ENCODE assay signal across 27 cellular contexts in the genomic region with DNA sequence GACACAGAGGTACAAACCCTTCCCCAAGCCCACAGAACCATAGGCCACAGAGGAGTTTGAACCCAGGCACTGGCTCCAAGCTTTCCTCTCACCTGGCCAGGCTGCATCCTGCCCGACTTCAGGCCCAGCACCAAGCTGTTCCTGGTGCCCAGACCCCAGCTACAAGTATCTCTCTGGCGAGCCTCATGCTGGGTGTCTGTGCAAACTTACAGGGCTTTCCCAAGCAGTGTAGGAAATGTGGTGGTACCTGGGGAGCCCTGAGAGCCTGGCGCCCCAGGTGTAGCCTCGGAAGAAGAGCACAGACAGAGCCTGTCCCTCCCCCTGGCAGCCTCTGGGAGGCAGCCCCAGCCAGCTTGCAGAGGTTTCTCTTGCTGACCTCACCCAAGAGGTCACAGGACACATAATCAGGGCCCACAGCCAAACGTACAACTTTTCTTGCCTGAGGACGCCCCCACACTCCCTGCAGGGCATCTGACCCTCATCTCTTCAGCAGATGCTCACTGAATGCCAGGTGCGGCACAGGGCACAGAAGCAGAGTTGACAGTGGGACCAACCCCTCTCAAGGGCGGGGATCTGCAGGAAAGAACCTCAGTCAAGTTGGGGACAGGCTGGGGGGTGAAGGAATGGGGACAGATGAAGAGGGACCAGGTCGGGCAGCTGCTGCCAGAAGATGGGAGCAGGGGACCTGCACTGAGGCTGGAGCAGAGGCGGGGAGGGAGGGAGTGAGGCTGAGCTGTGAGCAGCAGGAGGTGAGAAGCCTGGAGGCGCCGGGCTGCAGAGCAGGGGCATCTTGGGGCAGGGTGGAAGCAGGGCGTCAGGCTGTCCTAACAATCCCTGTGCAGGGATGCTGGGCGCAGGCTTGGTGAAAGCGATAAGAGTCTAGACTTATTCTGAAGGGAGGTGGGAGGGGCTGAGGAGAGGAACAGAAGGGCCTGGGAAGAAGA. TPM values are rescaled to one million over a fixed set of nuclear protein-coding genes. Genes with fewer than 3 reads are reported as not detected.
DNase-seq lines count a peak whose midpoint lies in the region; ATAC-seq and TF ChIP-seq lines count a peak whose summit lies in the region.
"Had no signal": no experiment of that assay in that cellular context is flagged by ENCODE, and none has a peak within 500 bp of the region (broad histone marks: within the 10 kb centered on the region; RNA-seq: fewer than 3 reads in every experiment).

No MANE protein-coding gene starts in this region.

- H3K27ac ChIP-seq in GM23338 (ENCODE audit: low read depth) (no peak overlapping the region), neural progenitor cell (no peak overlapping the region)
- H3K27ac ChIP-seq: cardiac muscle cell, left lung, prostate gland, skin epidermis, thoracic aorta had no signal

- no peaks in the 10 kb centered on the region for H3K27me3 ChIP-seq in GM23338 (ENCODE audit: insufficient read depth)
- H3K27me3 ChIP-seq in neural progenitor cell = no peaks in the 10 kb centered on the region
- H3K27me3 ChIP-seq: cardiac muscle cell, left lung had no signal

- H2AFZ ChIP-seq in GM23338 = no peak overlapping the region
- H2AFZ ChIP-seq in neural progenitor cell (replicated peaks) = no peak overlapping the region

- no peaks in the 10 kb centered on the region for H3K9me3 ChIP-seq in neural progenitor cell (ENCODE audit: low read depth)
- H3K9me3 ChIP-seq: left lung, prostate gland, thoracic aorta had no signal

- H3K4me1 ChIP-seq in GM23338 (ENCODE audit: insufficient read depth) (no peaks in the 10 kb centered on the region), neural progenitor cell (peaks cover 3% of the 10 kb centered on the region)
- H3K4me1 ChIP-seq: left lung, prostate gland had no signal

- H3K9ac ChIP-seq in neural progenitor cell = no peak overlapping the region

- H3K36me3 Mint-ChIP-seq in GM23338 (ENCODE audit: low read depth) (no peaks in the 10 kb centered on the region), neural progenitor cell (no peaks in the 10 kb centered on the region)
- H3K36me3 Mint-ChIP-seq: activated CD4-positive, alpha-beta memory T cell treated with anti-CD3 and anti-CD28 coated beads for 36 hours; CD4-positive, CD25-positive, alpha-beta regulatory T cell; stimulated activated naive B cell treated with anti-CD40 and anti-IgM and Interleukin-4, amounts not matched to agents 10 μg/mL and 1 μg/mL and 100 μg/mL, for 72 hours had no signal

- H3K4me1 Mint-ChIP-seq in GM23338 (peaks cover 3% of the 10 kb centered on the region; the same call in 1 of the 3 replicates), neural progenitor cell (peaks cover 8% of the 10 kb centered on the region)
- H3K4me1 Mint-ChIP-seq: activated B cell treated with CpG ODN at 0.5 μM for 24 hours; CD4-positive, CD25-positive, alpha-beta regulatory T cell; nephron; stimulated activated naive B cell treated with anti-CD40 and anti-IgM and Interleukin-4, amounts not matched to agents 10 μg/mL and 1 μg/mL and 100 μg/mL, for 72 hours had no signal

- no peaks in the 10 kb centered on the region for H3K79me2 ChIP-seq in GM23338 (replicated peaks; ENCODE audit: insufficient read depth)
- H3K79me2 ChIP-seq in neural progenitor cell (ENCODE audit: low read depth) = no peaks in the 10 kb centered on the region

- DNase-seq in GM23338 (ENCODE audit: low spot score) = peak; percentile 19
- DNase-seq in NCI-H524 (lab: John Stamatoyannopoulos, UW) = peak; percentile 66 to 76
- DNase-seq in epithelial cell of proximal tubule (ENCODE audit: low read depth) = no peak
- peak; percentile 21 for DNase-seq in neural progenitor cell (ENCODE audit: low spot score)
- no peak for DNase-seq in cerebellar nuclear complex (lab: John Stamatoyannopoulos, UW)
- no peak for DNase-seq in NCI-H510A (lab: John Stamatoyannopoulos, UW)
- DNase-seq in NCI-H1436 (lab: John Stamatoyannopoulos, UW) = no peak
- DNase-seq: activated CD4-positive, alpha-beta memory T cell treated with anti-CD3 and anti-CD28 coated beads for 36 hours; activated naive CD4-positive, alpha-beta T cell; activated T-cell treated with anti-CD3 and anti-CD28 coated beads for 4 hours; amygdala; CD4-positive, CD25-positive, alpha-beta regulatory T cell; dermis blood vessel endothelial cell; HFFc6; left lung; NCI-H1105; NCI-H526; stimulated activated CD4-positive, alpha-beta T cell treated with anti-CD3 and anti-CD28 coated beads, Interleukin-2, amount 100 ng/mL, for 24 hours; stimulated activated naive B cell treated with anti-CD40 and anti-IgM and Interleukin-4, amounts not matched to agents 10 μg/mL and 1 μg/mL and 100 μg/mL, for 72 hours; T-helper 9 cell had no signal

- TF ChIP-seq CTCF in GM23338 (conservative IDR thresholded peaks at IDR 0.05; ENCODE audit: low read depth in 2 of 2) (peak in 1 of 2 experiments; percentile 31; a peak in 2 of 4 replicates), epithelial cell of proximal tubule (conservative IDR thresholded peaks at IDR 0.05; ENCODE audit: low read depth, low read length) (peak; percentile 31), neural progenitor cell (IDR thresholded peaks at IDR 0.05) (peak; percentile 14)

- H3K27me3 Mint-ChIP-seq in GM23338 (ENCODE audit: insufficient read depth, low read depth, poor library complexity) = no peaks in the 10 kb centered on the region
- H3K27me3 Mint-ChIP-seq in neural progenitor cell (ENCODE audit: insufficient read depth, low read depth) = peaks cover 6% of the 10 kb centered on the region
- H3K27me3 Mint-ChIP-seq: activated B cell treated with CpG ODN at 0.5 μM for 24 hours; activated CD4-positive, alpha-beta memory T cell treated with anti-CD3 and anti-CD28 coated beads for 36 hours; stimulated activated naive B cell treated with anti-CD40 and anti-IgM and Interleukin-4, amounts not matched to agents 10 μg/mL and 1 μg/mL and 100 μg/mL, for 72 hours had no signal

- H3K27ac Mint-ChIP-seq in GM23338 (no peak overlapping the region), neural progenitor cell (peak overlapping the region; percentile 46)
- H3K27ac Mint-ChIP-seq: activated B cell treated with CpG ODN at 0.5 μM for 24 hours; activated CD4-positive, alpha-beta memory T cell treated with anti-CD3 and anti-CD28 coated beads for 36 hours; CD4-positive, CD25-positive, alpha-beta regulatory T cell; HFFc6; nephron; stimulated activated naive B cell treated with anti-CD40 and anti-IgM and Interleukin-4, amounts not matched to agents 10 μg/mL and 1 μg/mL and 100 μg/mL, for 72 hours had no signal

- H3K4me3 Mint-ChIP-seq in GM23338 (no peak overlapping the region), neural progenitor cell (no peak overlapping the region)
- H3K4me3 Mint-ChIP-seq: activated B cell treated with CpG ODN at 0.5 μM for 24 hours; activated CD4-positive, alpha-beta memory T cell treated with anti-CD3 and anti-CD28 coated beads for 36 hours; CD4-positive, CD25-positive, alpha-beta regulatory T cell; HFFc6; nephron; stimulated activated naive B cell treated with anti-CD40 and anti-IgM and Interleukin-4, amounts not matched to agents 10 μg/mL and 1 μg/mL and 100 μg/mL, for 72 hours had no signal

- peak; percentile 84 for ATAC-seq in GM23338
- ATAC-seq: left lung; stimulated activated naive B cell treated with anti-CD40 and anti-IgM and Interleukin-4, amounts not matched to agents 10 μg/mL and 1 μg/mL and 100 μg/mL, for 72 hours had no signal

- no peaks in the 10 kb centered on the region for H3K36me3 ChIP-seq in GM23338 (ENCODE audit: insufficient read depth)
- H3K36me3 ChIP-seq in neural progenitor cell = no peaks in the 10 kb centered on the region
- H3K36me3 ChIP-seq: cardiac muscle cell, left lung, prostate gland, thoracic aorta had no signal

- no peaks in the 10 kb centered on the region for H3K9me2 ChIP-seq in GM23338 (ENCODE audit: insufficient read depth)

- no peaks in the 10 kb centered on the region for H3F3A ChIP-seq in GM23338 (replicated peaks; ENCODE audit: low read depth)
- no peaks in the 10 kb centered on the region for H3F3A ChIP-seq in neural progenitor cell (ENCODE audit: low read depth)

- H3K9me3 Mint-ChIP-seq in GM23338 = no peaks in the 10 kb centered on the region
- H3K9me3 Mint-ChIP-seq in neural progenitor cell = no peaks in the 10 kb centered on the region
- H3K9me3 Mint-ChIP-seq: activated B cell treated with CpG ODN at 0.5 μM for 24 hours; activated CD4-positive, alpha-beta memory T cell treated with anti-CD3 and anti-CD28 coated beads for 36 hours; HFFc6; nephron; stimulated activated naive B cell treated with anti-CD40 and anti-IgM and Interleukin-4, amounts not matched to agents 10 μg/mL and 1 μg/mL and 100 μg/mL, for 72 hours had no signal

- no peaks in the 10 kb centered on the region for H4K20me1 ChIP-seq in GM23338 (replicated peaks; ENCODE audit: insufficient read depth)
- no peaks in the 10 kb centered on the region for H4K20me1 ChIP-seq in neural progenitor cell (ENCODE audit: low read depth)

- no peak overlapping the region for H3K4me3 ChIP-seq in GM23338
- no peak overlapping the region for H3K4me3 ChIP-seq in epithelial cell of proximal tubule (ENCODE audit: low read depth, low read length)
- H3K4me3 ChIP-seq in neural progenitor cell = no peak overlapping the region
- H3K4me3 ChIP-seq: cardiac muscle cell, left lung, prostate gland, skin epidermis, thoracic aorta had no signal

- H3K4me2 ChIP-seq in GM23338 (no peak overlapping the region), neural progenitor cell (no peak overlapping the region)

RNA-seq across cellular contexts. Expression of a gene that starts 16.3 kb away (rescaled TPM):
- 2.4 TPM in 1 of 2 replicates, not detected in the other for total RNA-seq in GM23338 (2014; rRNA removed; shearing (Covaris generic))
- polyA plus RNA-seq in GM23338 (2016; fragmentation: Nextera tagmentation; extraction: Ambion mirVana) = 4.8 and 8.3 TPM in 2 replicates
- not detected in 2 replicates for total RNA-seq in epithelial cell of proximal tubule
- total RNA-seq in neural progenitor cell (ENCODE audit: low replicate concordance) = not detected in 2 replicates
- total RNA-seq: activated B cell treated with CpG ODN at 0.5 μM for 24 hours; activated CD4-positive, alpha-beta memory T cell treated with anti-CD3 and anti-CD28 coated beads for 36 hours; CD4-positive, CD25-positive, alpha-beta regulatory T cell; dermis blood vessel endothelial cell; LHCN-M2; prostate gland; thoracic aorta had no signal
- polyA plus RNA-seq: CD4-positive, CD25-positive, alpha-beta regulatory T cell had no signal

RNA-seq across cellular contexts. Expression of a gene that starts 31.9 kb away (rescaled TPM):
- 7.3 and 9.3 TPM in 2 replicates for total RNA-seq in GM23338 (2014; rRNA removed; shearing (Covaris generic))
- polyA plus RNA-seq in GM23338 (2016; fragmentation: Nextera tagmentation; extraction: Ambion mirVana) = 6.1 and 7.7 TPM in 2 replicates
- total RNA-seq in epithelial cell of proximal tubule (1.0 and 2.2 TPM in 2 replicates), neural progenitor cell (ENCODE audit: low replicate concordance) (0.15 TPM in 1 of 2 replicates, not detected in the other)
- total RNA-seq: CD4-positive, CD25-positive, alpha-beta regulatory T cell; dermis blood vessel endothelial cell; LHCN-M2 had no signal

RNA-seq across cellular contexts. Expression of a gene that starts 34.0 kb away (rescaled TPM):
- 111 and 127 TPM in 2 replicates for total RNA-seq in GM23338 (2014; rRNA removed; shearing (Covaris generic))
- polyA plus RNA-seq in GM23338 (2016; fragmentation: Nextera tagmentation; extraction: Ambion mirVana) = 101 and 108 TPM in 2 replicates
- 92.7 and 160 TPM in 2 replicates for total RNA-seq in epithelial cell of proximal tubule
- total RNA-seq in neural progenitor cell (ENCODE audit: low replicate concordance) = 126 and 232 TPM in 2 replicates

RNA-seq across cellular contexts. Expression of a gene that starts 43.4 kb away (rescaled TPM):
- 94.5 and 114 TPM in 2 replicates for total RNA-seq in GM23338 (2014; rRNA removed; shearing (Covaris generic))
- 29.2 and 33.5 TPM in 2 replicates for polyA plus RNA-seq in GM23338 (2016; fragmentation: Nextera tagmentation; extraction: Ambion mirVana)
- total RNA-seq in epithelial cell of proximal tubule (79.3 and 111 TPM in 2 replicates), neural progenitor cell (ENCODE audit: low replicate concordance) (43.8 and 69.2 TPM in 2 replicates)

RNA-seq across cellular contexts. Expression of a gene that starts 53.2 kb away (rescaled TPM):
- total RNA-seq in GM23338 (2014; rRNA removed; shearing (Covaris generic)) = 36.7 and 42.0 TPM in 2 replicates
- polyA plus RNA-seq in GM23338 (2016; fragmentation: Nextera tagmentation; extraction: Ambion mirVana) = 15.1 and 16.0 TPM in 2 replicates
- total RNA-seq in epithelial cell of proximal tubule (37.3 and 78.4 TPM in 2 replicates), neural progenitor cell (ENCODE audit: low replicate concordance) (4.5 and 16.7 TPM in 2 replicates)
- total RNA-seq: LHCN-M2 had no signal

Comparison
In these comparisons a context has a peak if more than half of its experiments do, and no peak if none do; other contexts are left out.
1. DNase-seq: peak in GM23338 (single experiment), NCI-H524 (2 of 2) and neural progenitor cell (single experiment); none in epithelial cell of proximal tubule (single experiment), cerebellar nuclear complex (0 of 2), NCI-H510A (single experiment) and NCI-H1436 (single experiment).